ENCODE assay signal across 18 cellular contexts in genomic region chr10:1059902-1060301, GRCh38.
A peak's percentile ranks its signal among the peaks of the same experiment; 100 is the strongest.
DNase-seq lines count a peak whose midpoint lies in the region; ATAC-seq and TF ChIP-seq lines count a peak whose summit lies in the region.
"Had no signal": no experiment of that assay in that cellular context is flagged by ENCODE, and none has a peak within 500 bp of the region (broad histone marks: within the 10 kb centered on the region; RNA-seq: fewer than 3 reads in every experiment).

No MANE protein-coding gene starts in this region.

- peaks cover 88% of the 10 kb centered on the region for H3K4me1 Mint-ChIP-seq in activated naive CD4-positive, alpha-beta T cell treated with anti-CD3 and anti-CD28 coated beads, Interleukin-2, amount 50 U/mL, for 24 hours
- peaks cover 70 to 88% of the 10 kb centered on the region in 2 donors for H3K4me1 Mint-ChIP-seq in effector memory CD8-positive, alpha-beta T cell (ENCODE audit: low read depth in 2 of 2)
- peaks cover 33% of the 10 kb centered on the region for H3K4me1 Mint-ChIP-seq in nephron progenitor cell

- TF ChIP-seq CTCF in nephron progenitor cell (IDR thresholded peaks at IDR 0.05) = no peak

- no peak overlapping the region for H3K4me3 Mint-ChIP-seq in activated naive CD4-positive, alpha-beta T cell treated with anti-CD3 and anti-CD28 coated beads, Interleukin-2, amount 50 U/mL, for 24 hours
- no peak overlapping the region for H3K4me3 Mint-ChIP-seq in effector memory CD8-positive, alpha-beta T cell
- no peak overlapping the region for H3K4me3 Mint-ChIP-seq in nephron progenitor cell

- H3K9me3 Mint-ChIP-seq in activated naive CD4-positive, alpha-beta T cell treated with anti-CD3 and anti-CD28 coated beads, Interleukin-2, amount 50 U/mL, for 24 hours = no peaks in the 10 kb centered on the region
- no peaks in the 10 kb centered on the region for H3K9me3 Mint-ChIP-seq in effector memory CD8-positive, alpha-beta T cell
- H3K9me3 Mint-ChIP-seq in nephron progenitor cell = no peaks in the 10 kb centered on the region

- H3K27me3 Mint-ChIP-seq in activated naive CD4-positive, alpha-beta T cell treated with anti-CD3 and anti-CD28 coated beads, Interleukin-2, amount 50 U/mL, for 24 hours = no peaks in the 10 kb centered on the region
- H3K27me3 Mint-ChIP-seq in effector memory CD8-positive, alpha-beta T cell = no peaks in the 10 kb centered on the region
- no peaks in the 10 kb centered on the region for H3K27me3 Mint-ChIP-seq in nephron progenitor cell (ENCODE audit: low read depth, poor library complexity)

- DNase-seq in activated naive CD4-positive, alpha-beta T cell treated with Interleukin-2 at 50 U/mL for 16 hours = no peak
- DNase-seq in NCI-H69 (lab: John Stamatoyannopoulos, UW) (peak; percentile 32), nephron progenitor cell (no peak), NCI-H345 treated with DMSO at 0.1 percent for 48 hours (lab: John Stamatoyannopoulos, UW; ENCODE audit: unreplicated experiment) (no peak), DMS153 (lab: John Stamatoyannopoulos, UW) (no peak), NCI-H1417 treated with DMSO at 0.1 percent for 48 hours (lab: John Stamatoyannopoulos, UW) (no peak)
- no peak for DNase-seq in effector memory CD8-positive, alpha-beta T cell
- DNase-seq: activated T-cell treated with anti-CD3 and anti-CD28 coated beads, Interleukin-2, amount 50 U/mL, for 48 hours; amniotic stem cell; heart right ventricle; KBM-7; MV-4-11; NCI-H1930; NCI-H345; occipital lobe; RPMI8226; thyroid gland had no signal

- H3K36me3 Mint-ChIP-seq in activated naive CD4-positive, alpha-beta T cell treated with anti-CD3 and anti-CD28 coated beads, Interleukin-2, amount 50 U/mL, for 24 hours = peaks cover 6% of the 10 kb centered on the region
- peaks cover 42% of the 10 kb centered on the region for H3K36me3 Mint-ChIP-seq in effector memory CD8-positive, alpha-beta T cell (ENCODE audit: insufficient read depth)
- H3K36me3 Mint-ChIP-seq in nephron progenitor cell (ENCODE audit: low read depth) = peaks cover 14% of the 10 kb centered on the region

- no peak for ATAC-seq in effector memory CD8-positive, alpha-beta T cell (replicated peaks)
- ATAC-seq: heart right ventricle had no signal

- peak overlapping the region; percentile 77 for H3K27ac Mint-ChIP-seq in activated naive CD4-positive, alpha-beta T cell treated with anti-CD3 and anti-CD28 coated beads, Interleukin-2, amount 50 U/mL, for 24 hours
- H3K27ac Mint-ChIP-seq in effector memory CD8-positive, alpha-beta T cell = peak overlapping the region; percentile 62 to 81
- peak overlapping the region; percentile 82 for H3K27ac Mint-ChIP-seq in nephron progenitor cell
